10 cellular contexts compared by ENCODE assay signal in genomic region chr14:21241218-21241819, GRCh38. TPM values are rescaled to one million over a fixed set of nuclear protein-coding genes. Genes with fewer than 3 reads are reported as not detected.
DNase-seq lines count a peak whose midpoint lies in the region; ATAC-seq and TF ChIP-seq lines count a peak whose summit lies in the region.
"Had no signal": no experiment of that assay in that cellular context is flagged by ENCODE, and none has a peak within 500 bp of the region (broad histone marks: within the 10 kb centered on the region; RNA-seq: fewer than 3 reads in every experiment).

No MANE protein-coding gene starts in this region.

- DNase-seq in CD14-positive monocyte (ENCODE audit: low spot score) (no peak), HFFc6 (peak; percentile 38), adrenal gland (no peak), lung microvascular endothelial cell (ENCODE audit: low read depth in 2 of 2) (peak; percentile 24 to 56), NCI-H748 treated with DMSO at 0.1 percent for 48 hours (lab: John Stamatoyannopoulos, UW) (no peak), amygdala (lab: John Stamatoyannopoulos, UW) (no peak)

- H3K36me3 Mint-ChIP-seq in CD14-positive monocyte: peaks cover 31 to 55% of the 10 kb centered on the region in 2 donors
- H3K36me3 Mint-ChIP-seq in HFFc6 (ENCODE audit: low read depth): peaks cover 13% of the 10 kb centered on the region

- no peak overlapping the region for H3K27ac ChIP-seq in adrenal gland
- H3K27ac ChIP-seq: suprapubic skin had no signal

- peak; percentile 75 for TF ChIP-seq CTCF in CD14-positive monocyte (IDR thresholded peaks at IDR 0.05)
- peak; percentile 76 for TF ChIP-seq CTCF in HFFc6 (IDR thresholded peaks at IDR 0.05)
- peak in 5 of 6 experiments; percentile 16 to 51 (median 42) for TF ChIP-seq CTCF in adrenal gland (IDR thresholded peaks at IDR 0.05)

- H3K27me3 ChIP-seq in adrenal gland: no peaks in the 10 kb centered on the region
- H3K27me3 ChIP-seq: suprapubic skin had no signal

- H3K36me3 ChIP-seq in adrenal gland (replicated peaks in 1 of 2): peaks cover 0 to 34% of the 10 kb centered on the region in 2 donors

- H3K27me3 Mint-ChIP-seq in CD14-positive monocyte (ENCODE audit: low read depth in 3 of 3) (peaks cover 0 to 3% (median 0%) of the 10 kb centered on the region in 3 donors), HFFc6 (ENCODE audit: insufficient read depth) (peaks cover 9% of the 10 kb centered on the region; the same call in 1 of the 2 replicates)

- no peak for TF ChIP-seq POLR2A in adrenal gland (IDR thresholded peaks at IDR 0.05)

- H3K9me3 ChIP-seq in adrenal gland (replicated peaks in 1 of 3): no peaks in the 10 kb centered on the region
- H3K9me3 ChIP-seq: suprapubic skin had no signal

- peaks cover 25% of the 10 kb centered on the region for H3K4me1 Mint-ChIP-seq in CD14-positive monocyte
- peaks cover 43% of the 10 kb centered on the region for H3K4me1 Mint-ChIP-seq in HFFc6 (ENCODE audit: low read depth)

- no peak overlapping the region for H3K4me3 ChIP-seq in adrenal gland
- H3K4me3 ChIP-seq: suprapubic skin had no signal

- ATAC-seq in HG03432 (IDR thresholded peaks at IDR 0.05; ENCODE audit: unreplicated experiment) (no peak), GM21367 (IDR thresholded peaks at IDR 0.05; ENCODE audit: unreplicated experiment) (no peak)

- WGBS in adrenal gland, 4 donors: 77 to 90% (median 81%) methylated on average over 1 of the region's 1 CpG

- intact Hi-C loops in CD14-positive monocyte (cut with micrococcal nuclease) (loop anchor here (5.0 kb wide), 1 partner anchor 141 kb away; the partner anchor contains the start of gene SUPT16H (in 2 of the 2)), adrenal gland (cut with DNase I) (loop anchor here in 1 of 2 donors (10.0 kb wide), 1 partner anchor 113 kb away; no protein-coding TSS in a partner anchor)

- peaks cover 3 to 47% of the 10 kb centered on the region in 2 donors for H3K4me1 ChIP-seq in adrenal gland (replicated peaks in 1 of 2)

- no peaks in the 10 kb centered on the region for H3K9me3 Mint-ChIP-seq in CD14-positive monocyte
- H3K9me3 Mint-ChIP-seq in HFFc6: no peaks in the 10 kb centered on the region
- H3K9me3 Mint-ChIP-seq: T-helper 1 cell treated with Interleukin-12 subunit alpha and Interleukin-12 subunit beta and Interleukin-4 antibody, amounts not matched to agents 30 μg/mL and 1 μg/mL, for 36 hours had no signal

- peak overlapping the region in 3 of 7 donors; percentile 58 to 69 (median 60) for H3K27ac Mint-ChIP-seq in CD14-positive monocyte
- peak overlapping the region; percentile 48 for H3K27ac Mint-ChIP-seq in HFFc6

- H3K4me3 Mint-ChIP-seq in CD14-positive monocyte (no peak overlapping the region), HFFc6 (no peak overlapping the region)
- H3K4me3 Mint-ChIP-seq: T-helper 1 cell treated with Interleukin-12 subunit alpha and Interleukin-12 subunit beta and Interleukin-4 antibody, amounts not matched to agents 30 μg/mL and 1 μg/mL, for 36 hours had no signal

RNA-seq across cellular contexts. Expression of gene HNRNPC, which starts 27.9 kb away (rescaled TPM):
- polyA plus RNA-seq in CD14-positive monocyte (100 to 1,000 TPM; 580 to 609 TPM), adrenal gland (100 to 1,000 TPM; 832 to 905 (median 866) TPM)
- total RNA-seq in HFFc6 (2021; fragmentation: NEBNext Ultra II Directional; extraction: Animal tissue kit (Norgen Biotek cat#: 25700)): 100 to 1,000 TPM; 528 to 684 (median 604) TPM
- total RNA-seq in adrenal gland (100 to 1,000 TPM; 399 to 615 (median 503) TPM), lung microvascular endothelial cell (570 and 584 TPM in 2 replicates)

RNA-seq across cellular contexts. Expression of gene RPGRIP1, which starts 38.6 kb away (rescaled TPM):
- polyA plus RNA-seq in CD14-positive monocyte: 1 to 10 TPM; 4.7 to 7.4 TPM
- not detected for total RNA-seq in HFFc6 (2021; fragmentation: NEBNext Ultra II Directional; extraction: Animal tissue kit (Norgen Biotek cat#: 25700))
- 1 to 10 TPM in 4 of 8 donors, under 1 TPM in 2, not detected in 2; 0.27 to 1.6 (median 1.1) TPM for total RNA-seq in adrenal gland
- polyA plus RNA-seq in adrenal gland: under 1 TPM in 2 of 3 donors, not detected in 1; 0.10 to 0.24 TPM
- total RNA-seq in lung microvascular endothelial cell: 0.20 and 0.22 TPM in 2 replicates
- total RNA-seq: suprapubic skin had no signal

Comparison
In these comparisons a context has a peak if more than half of its experiments do, and no peak if none do; other contexts are left out.
1. DNase-seq: peak in HFFc6 (single experiment) and lung microvascular endothelial cell (2 of 2); none in CD14-positive monocyte (single experiment), adrenal gland (0 of 7), NCI-H748 treated with DMSO at 0.1 percent for 48 hours (single experiment) and amygdala (0 of 56).
2. Peak in every context shown above with its lines, with median percentiles within 50 percentile points of each other: CTCF ChIP-seq.